ENCODE assay signal across 8 cellular contexts in genomic region chr7:786472-787255, GRCh38. TPM values are rescaled to one million over a fixed set of nuclear protein-coding genes. Genes with fewer than 3 reads are reported as not detected.
DNase-seq lines count a peak whose midpoint lies in the region; ATAC-seq, FAIRE-seq and TF ChIP-seq lines count a peak whose summit lies in the region.

No MANE protein-coding gene starts in this region.

- CTCF ChIA-PET in activated CD8-positive, alpha-beta memory T cell treated with anti-CD3 and anti-CD28 coated beads, Interleukin-2, amount 10 ng/mL, durations not matched to agents 7 days and 5 days (lab: Charles Lee), result interaction anchor here (0.6 to 4.0 kb wide), 12 partner anchors 9 to 466 kb away, joined by 3 to 37 read pairs (median 3); partner anchors contain the start of genes GET4 and SUN1
- CTCF ChIA-PET in endothelial cell of umbilical vein (lab: Charles Lee), result interaction anchor here (0.9 to 6.9 kb wide), 18 partner anchors 9 to 465 kb away, joined by 3 to 89 read pairs (median 6); no protein-coding TSS in a partner anchor

- H3K4me2 ChIP-seq in endothelial cell of umbilical vein (ENCODE audit: insufficient read depth, low read length), result no peak overlapping the region

- no peak overlapping the region for H3K4me3 Mint-ChIP-seq in activated CD8-positive, alpha-beta memory T cell treated with anti-CD3 and anti-CD28 coated beads, Interleukin-2, amount 10 ng/mL, durations not matched to agents 7 days and 5 days
- H3K4me3 Mint-ChIP-seq in natural killer cell treated with Interleukin-12 subunit alpha and Interleukin-12 subunit beta and Interleukin-15 and Interleukin-18, amount 100 ng/mL, for 72 hours, result no peak overlapping the region
- no peak overlapping the region for H3K4me3 Mint-ChIP-seq in stimulated activated naive CD8-positive, alpha-beta T cell treated with anti-CD3 and anti-CD28 coated beads, Interleukin-15, amount 100 ng/mL, for 72 hours

- H4K20me1 ChIP-seq in endothelial cell of umbilical vein (replicated peaks; ENCODE audit: control insufficient read depth, extremely low read depth, insufficient read depth, low read length), result no peaks in the 10 kb centered on the region

- no peak overlapping the region for H3K27ac Mint-ChIP-seq in activated CD8-positive, alpha-beta memory T cell treated with anti-CD3 and anti-CD28 coated beads, Interleukin-2, amount 10 ng/mL, durations not matched to agents 7 days and 5 days
- H3K27ac Mint-ChIP-seq in natural killer cell treated with Interleukin-12 subunit alpha and Interleukin-12 subunit beta and Interleukin-15 and Interleukin-18, amount 100 ng/mL, for 72 hours, result no peak overlapping the region
- H3K27ac Mint-ChIP-seq in stimulated activated naive CD8-positive, alpha-beta T cell treated with anti-CD3 and anti-CD28 coated beads, Interleukin-15, amount 100 ng/mL, for 72 hours, result no peak overlapping the region

- H3K9me1 ChIP-seq in endothelial cell of umbilical vein (replicated peaks; ENCODE audit: control insufficient read depth, extremely low read depth, insufficient read depth, low read length), result no peaks in the 10 kb centered on the region

- H3K9ac ChIP-seq in endothelial cell of umbilical vein (replicated peaks; ENCODE audit: extremely low read depth, insufficient read depth, low read length), result no peak overlapping the region

- H3K27ac ChIP-seq in endothelial cell of umbilical vein (ENCODE audit: insufficient read depth, low read depth, low read length), result no peak overlapping the region

- peaks cover 5% of the 10 kb centered on the region for H3K9me3 Mint-ChIP-seq in activated CD8-positive, alpha-beta memory T cell treated with anti-CD3 and anti-CD28 coated beads, Interleukin-2, amount 10 ng/mL, durations not matched to agents 7 days and 5 days (ENCODE audit: low read depth)
- no peaks in the 10 kb centered on the region for H3K9me3 Mint-ChIP-seq in natural killer cell treated with Interleukin-12 subunit alpha and Interleukin-12 subunit beta and Interleukin-15 and Interleukin-18, amount 100 ng/mL, for 72 hours
- no peaks in the 10 kb centered on the region for H3K9me3 Mint-ChIP-seq in stimulated activated naive CD8-positive, alpha-beta T cell treated with anti-CD3 and anti-CD28 coated beads, Interleukin-15, amount 100 ng/mL, for 72 hours

- no peaks in the 10 kb centered on the region for H3K27me3 Mint-ChIP-seq in activated CD8-positive, alpha-beta memory T cell treated with anti-CD3 and anti-CD28 coated beads, Interleukin-2, amount 10 ng/mL, durations not matched to agents 7 days and 5 days
- H3K27me3 Mint-ChIP-seq in natural killer cell treated with Interleukin-12 subunit alpha and Interleukin-12 subunit beta and Interleukin-15 and Interleukin-18, amount 100 ng/mL, for 72 hours, result no peaks in the 10 kb centered on the region
- H3K27me3 Mint-ChIP-seq in stimulated activated naive CD8-positive, alpha-beta T cell treated with anti-CD3 and anti-CD28 coated beads, Interleukin-15, amount 100 ng/mL, for 72 hours, result no peaks in the 10 kb centered on the region

- no peak overlapping the region for H3K4me3 ChIP-seq in endothelial cell of umbilical vein (replicated peaks in 1 of 3; ENCODE audit: insufficient read depth in 1 of 3, low read depth in 1 of 3, low read length in 3 of 3)

- H3K9me3 ChIP-seq in endothelial cell of umbilical vein (replicated peaks; ENCODE audit: control insufficient read depth, insufficient read depth, low read length), result no peaks in the 10 kb centered on the region

- intact Hi-C loops in endothelial cell of umbilical vein (cut with micrococcal nuclease), result loop anchor here (1.0 kb wide), 4 partner anchors 46 to 279 kb away; partner anchors contain the start of genes ADAP1 and SUN1

- no peak for TF ChIP-seq POLR2A in endothelial cell of umbilical vein (IDR thresholded peaks at IDR 0.05; ENCODE audit: low read depth, low read length)

- FAIRE-seq in endothelial cell of umbilical vein (lab: Jason Lieb, UNC), result peak; percentile 83

- ATAC-seq in activated CD8-positive, alpha-beta memory T cell treated with anti-CD3 and anti-CD28 coated beads, Interleukin-2, amount 10 ng/mL, durations not matched to agents 7 days and 5 days, result peak; percentile 80
- ATAC-seq in natural killer cell treated with Interleukin-12 subunit alpha and Interleukin-12 subunit beta and Interleukin-15 and Interleukin-18, amount 100 ng/mL, for 72 hours, result peak in 1 of 2 donors; percentile 65
- peak; percentile 83 for ATAC-seq in stimulated activated naive CD8-positive, alpha-beta T cell treated with anti-CD3 and anti-CD28 coated beads, Interleukin-15, amount 100 ng/mL, for 72 hours
- ATAC-seq in HG03565 (IDR thresholded peaks at IDR 0.05; ENCODE audit: unreplicated experiment), result no peak

- peaks cover 2% of the 10 kb centered on the region for H3K4me1 Mint-ChIP-seq in activated CD8-positive, alpha-beta memory T cell treated with anti-CD3 and anti-CD28 coated beads, Interleukin-2, amount 10 ng/mL, durations not matched to agents 7 days and 5 days
- H3K4me1 Mint-ChIP-seq in natural killer cell treated with Interleukin-12 subunit alpha and Interleukin-12 subunit beta and Interleukin-15 and Interleukin-18, amount 100 ng/mL, for 72 hours (ENCODE audit: low read depth in 2 of 2), result no peaks in the 10 kb centered on the region
- H3K4me1 Mint-ChIP-seq in stimulated activated naive CD8-positive, alpha-beta T cell treated with anti-CD3 and anti-CD28 coated beads, Interleukin-15, amount 100 ng/mL, for 72 hours, result no peaks in the 10 kb centered on the region

- POLR2A ChIA-PET in endothelial cell of umbilical vein (lab: Charles Lee), result no interaction called here

- H3K36me3 Mint-ChIP-seq in activated CD8-positive, alpha-beta memory T cell treated with anti-CD3 and anti-CD28 coated beads, Interleukin-2, amount 10 ng/mL, durations not matched to agents 7 days and 5 days, result peaks cover 32% of the 10 kb centered on the region
- H3K36me3 Mint-ChIP-seq in natural killer cell treated with Interleukin-12 subunit alpha and Interleukin-12 subunit beta and Interleukin-15 and Interleukin-18, amount 100 ng/mL, for 72 hours, result peaks cover 4% of the 10 kb centered on the region

- no peak overlapping the region for H2AFZ ChIP-seq in endothelial cell of umbilical vein (ENCODE audit: low read depth, low read length)

- DNase-seq in activated gamma-delta T cell treated with Interleukin-2 at 50 U/mL for 16 hours (peak; percentile 73), activated gamma-delta T cell (lab: John Stamatoyannopoulos, UW) (no peak), NCI-H226 (peak; percentile 67), endothelial cell of umbilical vein (ENCODE audit: low read depth, low spot score) (peak; percentile 57)
- DNase-seq in activated CD8-positive, alpha-beta memory T cell treated with anti-CD3 and anti-CD28 coated beads, Interleukin-2, amount 10 ng/mL, durations not matched to agents 7 days and 5 days, result peak; percentile 69
- peak; percentile 45 for DNase-seq in natural killer cell treated with Interleukin-12 subunit alpha and Interleukin-12 subunit beta and Interleukin-15 and Interleukin-18, amount 100 ng/mL, for 72 hours (ENCODE audit: low spot score)
- DNase-seq in stimulated activated naive CD8-positive, alpha-beta T cell treated with anti-CD3 and anti-CD28 coated beads, Interleukin-15, amount 100 ng/mL, for 72 hours, result peak; percentile 61 to 62

- H3K4me1 ChIP-seq in endothelial cell of umbilical vein (ENCODE audit: control insufficient read depth, extremely low read depth, insufficient read depth, low read length), result no peaks in the 10 kb centered on the region

- no peaks in the 10 kb centered on the region for H3K79me2 ChIP-seq in endothelial cell of umbilical vein (ENCODE audit: control insufficient read depth, insufficient read depth, low read length)

- no peaks in the 10 kb centered on the region for H3K27me3 ChIP-seq in endothelial cell of umbilical vein (ENCODE audit: control insufficient read depth in 2 of 2, insufficient read depth in 2 of 2, low read length in 2 of 2)

- no TSS peak for BruUV-seq in endothelial cell of umbilical vein (replicated peaks; lab: Mats Ljungman, UMichigan)

- H3K36me3 ChIP-seq in endothelial cell of umbilical vein (ENCODE audit: control insufficient read depth in 2 of 2, extremely low read depth in 1 of 2, insufficient read depth in 2 of 2, low read length in 2 of 2), result peaks cover 2 to 17% of the 10 kb centered on the region in 2 experiments

- dilution Hi-C loops in endothelial cell of umbilical vein (cut with MboI; ENCODE audit: extremely low pct_ligation_motif_present, low sequenced_read_pairs), result no loop called here

- peak; percentile 83 to 84 for TF ChIP-seq CTCF in endothelial cell of umbilical vein (IDR thresholded peaks at IDR 0.05; ENCODE audit: extremely low read depth in 1 of 2, insufficient read depth in 1 of 2, low read depth in 1 of 2, low read length in 2 of 2)

RNA-seq across cellular contexts. Expression of gene SUN1, which starts 45.6 kb away (rescaled TPM):
- 10 to 100 TPM; 41.4 to 46.3 TPM for total RNA-seq in activated CD8-positive, alpha-beta memory T cell treated with anti-CD3 and anti-CD28 coated beads, Interleukin-2, amount 10 ng/mL, durations not matched to agents 7 days and 5 days
- 142 and 158 TPM in 2 replicates for total RNA-seq in endothelial cell of umbilical vein
- polyA plus RNA-seq in endothelial cell of umbilical vein, result 347 and 410 TPM in 2 replicates
- polyA plus RNA-seq in endothelial cell of umbilical vein (2011; cell fraction: cytosol; rRNA removed), result 164 and 169 TPM in 2 replicates
- 822 and 979 TPM in 2 replicates for polyA plus RNA-seq in endothelial cell of umbilical vein (2011; cell fraction: nucleus; rRNA removed)
- polyA plus RNA-seq in endothelial cell of umbilical vein (2012), result 78.6 and 85.8 TPM in 2 replicates
- polyA minus RNA-seq in endothelial cell of umbilical vein, result 419 and 455 TPM in 2 replicates
- polyA minus RNA-seq in endothelial cell of umbilical vein (2011; cell fraction: cytosol; rRNA and poly(A)+ RNA removed), result 47.2 TPM
- 300 and 347 TPM in 2 replicates for polyA minus RNA-seq in endothelial cell of umbilical vein (2011; cell fraction: nucleus; rRNA and poly(A)+ RNA removed)
- total RNA-seq in natural killer cell treated with Interleukin-12 subunit alpha and Interleukin-12 subunit beta and Interleukin-15 and Interleukin-18, amount 100 ng/mL, for 72 hours, result 10 to 100 TPM; 34.3 to 50.4 TPM

RNA-seq across cellular contexts. Expression of gene PRKAR1B, which starts 59.6 kb away (rescaled TPM):
- total RNA-seq in activated CD8-positive, alpha-beta memory T cell treated with anti-CD3 and anti-CD28 coated beads, Interleukin-2, amount 10 ng/mL, durations not matched to agents 7 days and 5 days, result 10 to 100 TPM; 22.6 to 25.0 TPM
- total RNA-seq in endothelial cell of umbilical vein, result 24.0 and 29.2 TPM in 2 replicates
- polyA plus RNA-seq in endothelial cell of umbilical vein, result 15.0 and 15.4 TPM in 2 replicates
- 17.2 and 19.2 TPM in 2 replicates for polyA plus RNA-seq in endothelial cell of umbilical vein (2011; cell fraction: cytosol; rRNA removed)
- 16.0 and 20.5 TPM in 2 replicates for polyA plus RNA-seq in endothelial cell of umbilical vein (2011; cell fraction: nucleus; rRNA removed)
- polyA plus RNA-seq in endothelial cell of umbilical vein (2012), result 20.5 and 22.4 TPM in 2 replicates
- 25.2 and 27.9 TPM in 2 replicates for polyA minus RNA-seq in endothelial cell of umbilical vein
- polyA minus RNA-seq in endothelial cell of umbilical vein (2011; cell fraction: cytosol; rRNA and poly(A)+ RNA removed), result 23.6 TPM
- 8.2 and 20.6 TPM in 2 replicates for polyA minus RNA-seq in endothelial cell of umbilical vein (2011; cell fraction: nucleus; rRNA and poly(A)+ RNA removed)
- 10 to 100 TPM in 1 of 2 donors, 1 to 10 TPM in 1; 9.8 to 31.9 TPM for total RNA-seq in natural killer cell treated with Interleukin-12 subunit alpha and Interleukin-12 subunit beta and Interleukin-15 and Interleukin-18, amount 100 ng/mL, for 72 hours
